25 cellular contexts compared by ENCODE assay signal in genomic region chr7:129203050-129203741, GRCh38. TPM values are rescaled to one million over a fixed set of nuclear protein-coding genes. Genes with fewer than 3 reads are reported as not detected.
"Had no signal": no experiment of that assay in that cellular context is flagged by ENCODE, and none has a peak within 500 bp of the region (broad histone marks: within the 10 kb centered on the region; RNA-seq: fewer than 3 reads in every experiment).

No MANE protein-coding gene starts in this region.

- H3K4me2 ChIP-seq: KMS-11 had no signal

- DNase-seq: activated CD4-positive, alpha-beta memory T cell treated with anti-CD3 and anti-CD28 coated beads, Interleukin-2, amount 10 ng/mL, durations not matched to agents 7 days and 5 days; activated CD4-positive, alpha-beta T cell treated with anti-CD3 and anti-CD28 coated beads for 36 hours; activated CD4-positive, alpha-beta T cell treated with anti-CD3 and anti-CD28 coated beads, Interleukin-2, amount 50 U/mL, for 1 hour; activated CD4-positive, CD25-positive, alpha-beta regulatory T cell; activated gamma-delta T cell; activated naive CD4-positive, alpha-beta T cell treated with anti-CD3 and anti-CD28 coated beads for 36 hours; activated T-cell treated with anti-CD3 and anti-CD28 coated beads for 4 hours; activated T-cell treated with anti-CD3 and anti-CD28 coated beads, Interleukin-2, amount 50 U/mL, for 48 hours; amygdala; NCI-H1105 treated with DMSO at 0.1 percent for 48 hours; NCI-H1436 treated with DMSO at 0.1 percent for 48 hours; NCI-H187; NCI-H2081; NCI-H510A treated with DMSO at 0.1 percent for 48 hours; PC-3; SIG-M5; T-cell; T-helper 2 cell; T1000 had no signal

- H3K9ac ChIP-seq: KMS-11 had no signal

- ATAC-seq: activated CD4-positive, alpha-beta T cell treated with anti-CD3 and anti-CD28 coated beads for 36 hours; activated T-helper 17 cell treated with anti-CD3 and anti-CD28 coated beads, Interleukin-2, amount 50 U/mL, for 72 hours; PC-3; T-cell had no signal

- H3K4me3 ChIP-seq: SK-N-MC had no signal

- H3K27ac ChIP-seq: KMS-11, SK-N-MC had no signal

- FAIRE-seq: astrocyte, TTC549 had no signal

RNA-seq across cellular contexts. Expression of gene SMO, which starts 14.8 kb away (rescaled TPM):
- total RNA-seq: activated CD4-positive, alpha-beta memory T cell treated with anti-CD3 and anti-CD28 coated beads, Interleukin-2, amount 10 ng/mL, durations not matched to agents 7 days and 5 days; MCF 10A had no signal
